In genomic region chr2:167398791-167399371, GRCh38 we compare ENCODE assay signal across 25 cellular contexts.
"Had no signal": no experiment of that assay in that cellular context is flagged by ENCODE, and none has a peak within 500 bp of the region (broad histone marks: within the 10 kb centered on the region; RNA-seq: fewer than 3 reads in every experiment).

No MANE protein-coding gene starts in this region.

- H3K4me1 ChIP-seq: body of pancreas, gastroesophageal sphincter, sigmoid colon, uterus had no signal

- H3K27me3 ChIP-seq: body of pancreas, gastroesophageal sphincter, sigmoid colon, uterus had no signal

- ATAC-seq: activated CD4-positive, CD25-positive, alpha-beta regulatory T cell treated with anti-CD3 and anti-CD28 coated beads, Interleukin-2, amount 50 U/mL, for 24 hours; body of pancreas; gastroesophageal sphincter; left lobe of liver; natural killer cell treated with Interleukin-12 subunit alpha and Interleukin-12 subunit beta and Interleukin-15 and Interleukin-18, amount 100 ng/mL, for 72 hours; stimulated activated memory B cell treated with anti-CD40 and anti-IgM and Interleukin-4, amounts not matched to agents 10 μg/mL and 1 μg/mL and 100 μg/mL, for 72 hours; stimulated activated naive CD8-positive, alpha-beta T cell treated with anti-CD3 and anti-CD28 coated beads, Interleukin-15, amount 100 ng/mL, for 72 hours had no signal

- DNase-seq: activated CD4-positive, alpha-beta T cell treated with anti-CD3 and anti-CD28 coated beads for 48 hours; activated CD4-positive, alpha-beta T cell treated with anti-CD3 and anti-CD28 coated beads, Interleukin-2, amount 50 U/mL, for 48 hours; activated CD8-positive, alpha-beta memory T cell treated with anti-CD3 and anti-CD28 coated beads for 24 hours; activated effector memory CD4-positive, alpha-beta T cell treated with Interleukin-2 at 50 U/mL for 16 hours; activated naive CD4-positive, alpha-beta T cell treated with Interleukin-2 at 50 U/mL for 16 hours; anterior cingulate cortex; hypothalamus; immature natural killer cell; kidney; mesendoderm; sigmoid colon; small intestine; stimulated activated CD4-positive, alpha-beta T cell treated with anti-CD3 and anti-CD28 coated beads, Interleukin-4, amount 100 ng/mL, for 24 hours; stimulated activated CD8-positive, alpha-beta memory T cell treated with anti-CD3 and anti-CD28 coated beads, Interleukin-4, amount 100 ng/mL, for 48 hours; stimulated activated naive CD8-positive, alpha-beta T cell treated with anti-CD3 and anti-CD28 coated beads, Interleukin-15, amount 100 ng/mL, for 72 hours; T1000; uterus; WERI-Rb-1 had no signal

- H3K27ac ChIP-seq: body of pancreas, gastroesophageal sphincter, sigmoid colon, uterus, WERI-Rb-1 had no signal

- H3K9me3 ChIP-seq: body of pancreas, gastroesophageal sphincter, sigmoid colon, uterus had no signal

- H3K36me3 ChIP-seq: gastroesophageal sphincter, sigmoid colon, uterus, WERI-Rb-1 had no signal

- H3K4me3 ChIP-seq: body of pancreas, gastroesophageal sphincter, lung, sigmoid colon, uterus had no signal
